ENCODE assay signal across 27 cellular contexts in genomic region chr10:71788954-71789353, GRCh38. TPM values are rescaled to one million over a fixed set of nuclear protein-coding genes. Genes with fewer than 3 reads are reported as not detected.
"Had no signal": no experiment of that assay in that cellular context is flagged by ENCODE, and none has a peak within 500 bp of the region (broad histone marks: within the 10 kb centered on the region; RNA-seq: fewer than 3 reads in every experiment).

No MANE protein-coding gene starts in this region.

- H3K27me3 ChIP-seq: pancreas, right lobe of liver, sigmoid colon, suprapubic skin, testis, transverse colon, upper lobe of right lung, uterus had no signal

- H3K4me1 ChIP-seq: pancreas, prostate gland, right lobe of liver, sigmoid colon, suprapubic skin, testis, tibial artery, transverse colon, upper lobe of right lung, uterus had no signal

- H3K27ac ChIP-seq: pancreas, prostate gland, right lobe of liver, sigmoid colon, suprapubic skin, testis, tibial artery, transverse colon, upper lobe of right lung, uterus had no signal

- DNase-seq: naive B cell; naive thymus-derived CD8-positive, alpha-beta T cell; nephron progenitor cell; occipital lobe; pancreas; sigmoid colon; small intestine; stimulated activated CD4-positive, alpha-beta T cell treated with anti-CD3 and anti-CD28 coated beads, Interleukin-12 subunit alpha, Interleukin-12 subunit beta, amount 100 ng/mL, for 4 hours; stimulated activated CD4-positive, alpha-beta T cell treated with anti-CD3 and anti-CD28 coated beads, Interleukin-1b, Interleukin-23, amount 100 ng/mL, for 48 hours; stimulated activated CD4-positive, alpha-beta T cell treated with anti-CD3 and anti-CD28 coated beads, Interleukin-4, amount 100 ng/mL, for 1 hour; stimulated activated CD4-positive, alpha-beta T cell treated with anti-CD3 and anti-CD28 coated beads, Interleukin-4, amount 100 ng/mL, for 4 hours; stimulated activated CD8-positive, alpha-beta memory T cell treated with anti-CD3 and anti-CD28 coated beads, Interleukin-4, amount 100 ng/mL, for 48 hours; stimulated activated naive CD4-positive, alpha-beta T cell; stimulated activated naive CD8-positive, alpha-beta T cell treated with anti-CD3 and anti-CD28 coated beads, Interleukin-15, amount 100 ng/mL, for 72 hours; stimulated activated naive CD8-positive, alpha-beta T cell treated with anti-CD3 and anti-CD28 coated beads, Interleukin-15, Interleukin-2, amounts not matched to agents 100 U/mL and 50 U/mL, for 24 hours; substantia nigra; testis; tibial artery; transverse colon; upper lobe of right lung; uterus had no signal

- FAIRE-seq: pancreas, small intestine had no signal

- H3K9me3 ChIP-seq: pancreas, prostate gland, right lobe of liver, sigmoid colon, suprapubic skin, testis, tibial artery, transverse colon, upper lobe of right lung, uterus had no signal

- H3K4me3 ChIP-seq: pancreas, prostate gland, right lobe of liver, sigmoid colon, suprapubic skin, testis, tibial artery, transverse colon, upper lobe of right lung, uterus had no signal

- ATAC-seq: naive thymus-derived CD8-positive, alpha-beta T cell; natural killer cell treated with Interleukin-12 subunit alpha and Interleukin-12 subunit beta and Interleukin-15 and Interleukin-18, amount 100 ng/mL, for 72 hours; pancreas; stimulated activated memory B cell treated with anti-CD40 and anti-IgM and Interleukin-4, amounts not matched to agents 10 μg/mL and 1 μg/mL and 100 μg/mL, for 72 hours; stimulated activated naive CD8-positive, alpha-beta T cell treated with anti-CD3 and anti-CD28 coated beads, Interleukin-15, amount 100 ng/mL, for 72 hours; stimulated activated naive CD8-positive, alpha-beta T cell treated with anti-CD3 and anti-CD28 coated beads, Interleukin-15, Interleukin-2, amounts not matched to agents 100 U/mL and 50 U/mL, for 24 hours had no signal

- H3K36me3 ChIP-seq: pancreas, prostate gland, right lobe of liver, sigmoid colon, suprapubic skin, tibial artery, transverse colon, upper lobe of right lung, uterus had no signal

RNA-seq across cellular contexts. Expression of gene VSIR, which starts 15.6 kb away (rescaled TPM):
- total RNA-seq: neural crest cell had no signal
